In the genomic region with DNA sequence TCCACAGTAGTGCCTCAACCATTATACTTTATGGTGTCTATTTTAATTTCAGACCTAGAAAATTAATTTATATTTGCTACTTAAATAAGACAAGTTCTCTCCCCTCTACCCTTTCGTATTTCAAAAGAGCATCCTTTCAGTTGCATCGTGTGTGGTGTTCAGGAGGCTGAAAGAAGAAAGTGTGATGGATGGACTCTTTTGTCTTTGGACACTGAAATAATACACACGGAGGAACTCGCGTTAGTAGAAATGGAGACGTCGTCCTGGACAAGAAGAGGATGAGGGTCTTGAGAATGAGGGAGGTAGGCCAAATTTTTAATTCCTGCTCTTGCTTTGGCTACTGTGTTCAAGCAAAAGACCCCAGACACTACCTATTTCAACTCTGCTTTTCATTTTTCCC, we compare ENCODE assay signal across 8 cellular contexts.
DNase-seq lines count a peak whose midpoint lies in the region; ATAC-seq and TF ChIP-seq lines count a peak whose summit lies in the region.

No MANE protein-coding gene starts in this region.

- H3K36me3 ChIP-seq in ACC112 (ENCODE audit: insufficient read depth, low read length) (no peaks in the 10 kb centered on the region), HEK293 (ENCODE audit: control insufficient read depth in 2 of 2, insufficient read depth in 1 of 2, low read length in 2 of 2) (no peaks in the 10 kb centered on the region), brain microvascular endothelial cell (replicated peaks) (no peaks in the 10 kb centered on the region), mucosa of stomach (ENCODE audit: control insufficient read depth, insufficient read depth, low read length) (no peaks in the 10 kb centered on the region)

- H3K27ac ChIP-seq in ACC112 (ENCODE audit: low read depth, low read length) (no peak overlapping the region), HEK293 (ENCODE audit: extremely low read depth, low read depth, low read length) (no peak overlapping the region; the same call in 1 of the 2 replicates), brain microvascular endothelial cell (no peak overlapping the region)

- H2AFZ ChIP-seq in ACC112 (ENCODE audit: low read length, unreplicated experiment): peak overlapping the region; percentile 92

- POLR2A ChIA-PET in HEK293 (lab: Yijun Ruan, JAX): interaction anchor here (1.0 to 1.8 kb wide), 4 partner anchors 10 to 82 kb away, joined by 3 to 7 read pairs (median 4); a partner anchor contains a TSS

- TF ChIP-seq CTCF in HEK293 (tag by site-specific recombination; IDR thresholded peaks at IDR 0.05) (no peak), brain microvascular endothelial cell (IDR thresholded peaks at IDR 0.05; ENCODE audit: low read depth, low read length, missing control alignments) (no peak)

- H3K9ac ChIP-seq in mucosa of stomach (ENCODE audit: low read length): peak overlapping the region; percentile 90

- H3K4me3 ChIP-seq in ACC112 (ENCODE audit: low read depth, low read length) (peak overlapping the region; percentile 96), HEK293 (ENCODE audit: low read depth, low read length) (peak overlapping the region; percentile 85), brain microvascular endothelial cell (ENCODE audit: low read depth, low read length) (peak overlapping the region; percentile 89), mucosa of stomach (ENCODE audit: low read length) (peak overlapping the region; percentile 77)

- no peaks in the 10 kb centered on the region for H3K27me3 ChIP-seq in ACC112 (ENCODE audit: insufficient read depth, low read length)
- H3K27me3 ChIP-seq in brain microvascular endothelial cell (replicated peaks): no peaks in the 10 kb centered on the region
- H3K27me3 ChIP-seq in mucosa of stomach (ENCODE audit: control insufficient read depth, insufficient read depth, low read length): no peaks in the 10 kb centered on the region

- no peak for ATAC-seq in HG02973 (IDR thresholded peaks at IDR 0.05; ENCODE audit: unreplicated experiment)

- in situ Hi-C loops in brain microvascular endothelial cell (cut with HindIII; ENCODE audit: low pct_ligation_motif_present, low sequenced_read_pairs): no loop called here

- H3K9me3 ChIP-seq in HEK293 (ENCODE audit: control insufficient read depth, insufficient read depth, low read depth, low read length) (no peaks in the 10 kb centered on the region), mucosa of stomach (ENCODE audit: control insufficient read depth, low read length) (no peaks in the 10 kb centered on the region)

- H3K79me2 ChIP-seq in ACC112 (ENCODE audit: control insufficient read depth, insufficient read depth, low read length, unreplicated experiment): peaks cover 31% of the 10 kb centered on the region

- H3K4me1 ChIP-seq in ACC112 (ENCODE audit: control insufficient read depth, insufficient read depth, low read length, unreplicated experiment) (peaks cover 22% of the 10 kb centered on the region), HEK293 (ENCODE audit: control insufficient read depth, insufficient read depth, low read length) (peaks cover 23% of the 10 kb centered on the region), mucosa of stomach (ENCODE audit: control insufficient read depth, insufficient read depth, low read length) (peaks cover 10% of the 10 kb centered on the region)

- CTCF ChIA-PET in HEK293 (lab: Yijun Ruan, JAX): interaction anchor here (0.7 to 1.3 kb wide), 2 partner anchors 15 to 74 kb away, joined by 3 to 4 read pairs; no protein-coding TSS in a partner anchor

- DNase-seq in brain microvascular endothelial cell: no peak
- no peak for DNase-seq in NCI-H526 treated with DMSO at 0.1 percent for 48 hours (lab: John Stamatoyannopoulos, UW)
- no peak for DNase-seq in HPDE6-E6E7 (ENCODE audit: extremely low spot score)
- no peak for DNase-seq in T1000 (lab: John Stamatoyannopoulos, UW)

TF ChIP-seq in HEK293, 187 proteins besides CTCF, POLR2A, EP300 and RAD21:
- TF ChIP-seq ZFP69B (tag by site-specific recombination; IDR thresholded peaks at IDR 0.05) (no peak), WT1 (tag by site-specific recombination; IDR thresholded peaks at IDR 0.05) (no peak), ZNF423 (tag by site-specific recombination; IDR thresholded peaks at IDR 0.05) (no peak), SCRT2 (tag by site-specific recombination; IDR thresholded peaks at IDR 0.05) (no peak), ZNF830 (tag by site-specific recombination; IDR thresholded peaks at IDR 0.05; ENCODE audit: low read depth) (no peak), ZBTB17 (tag by site-specific recombination; IDR thresholded peaks at IDR 0.05) (no peak), ZNF664 (tag by site-specific recombination; IDR thresholded peaks at IDR 0.05) (no peak), ZNF350 (tag by site-specific recombination; IDR thresholded peaks at IDR 0.05) (no peak), TCF7L2 (IDR thresholded peaks at IDR 0.05; ENCODE audit: borderline replicate concordance, low read depth, low read length) (no peak), ZNF302 (tag by site-specific recombination; IDR thresholded peaks at IDR 0.05; ENCODE audit: low read depth) (no peak), ZNF223 (tag by site-specific recombination; IDR thresholded peaks at IDR 0.05) (no peak), ZFP41 (tag by site-specific recombination; IDR thresholded peaks at IDR 0.05; ENCODE audit: borderline replicate concordance) (no peak), ZNF214 (tag by site-specific recombination; IDR thresholded peaks at IDR 0.05; ENCODE audit: borderline replicate concordance) (no peak), ZNF548 (tag by site-specific recombination; IDR thresholded peaks at IDR 0.05) (no peak), GLI2 (tag by site-specific recombination; IDR thresholded peaks at IDR 0.05; ENCODE audit: borderline replicate concordance, low read depth) (no peak), ZNF404 (tag by site-specific recombination; IDR thresholded peaks at IDR 0.05) (no peak), SP7 (tag by site-specific recombination; IDR thresholded peaks at IDR 0.05) (no peak)
- TF ChIP-seq, protein P1, sequence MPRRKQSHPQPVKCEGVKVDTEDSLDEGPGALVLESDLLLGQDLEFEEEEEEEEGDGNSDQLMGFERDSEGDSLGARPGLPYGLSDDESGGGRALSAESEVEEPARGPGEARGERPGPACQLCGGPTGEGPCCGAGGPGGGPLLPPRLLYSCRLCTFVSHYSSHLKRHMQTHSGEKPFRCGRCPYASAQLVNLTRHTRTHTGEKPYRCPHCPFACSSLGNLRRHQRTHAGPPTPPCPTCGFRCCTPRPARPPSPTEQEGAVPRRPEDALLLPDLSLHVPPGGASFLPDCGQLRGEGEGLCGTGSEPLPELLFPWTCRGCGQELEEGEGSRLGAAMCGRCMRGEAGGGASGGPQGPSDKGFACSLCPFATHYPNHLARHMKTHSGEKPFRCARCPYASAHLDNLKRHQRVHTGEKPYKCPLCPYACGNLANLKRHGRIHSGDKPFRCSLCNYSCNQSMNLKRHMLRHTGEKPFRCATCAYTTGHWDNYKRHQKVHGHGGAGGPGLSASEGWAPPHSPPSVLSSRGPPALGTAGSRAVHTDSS (tag by site-specific recombination; IDR thresholded peaks at IDR 0.05): no peak
- TF ChIP-seq, protein P2, sequence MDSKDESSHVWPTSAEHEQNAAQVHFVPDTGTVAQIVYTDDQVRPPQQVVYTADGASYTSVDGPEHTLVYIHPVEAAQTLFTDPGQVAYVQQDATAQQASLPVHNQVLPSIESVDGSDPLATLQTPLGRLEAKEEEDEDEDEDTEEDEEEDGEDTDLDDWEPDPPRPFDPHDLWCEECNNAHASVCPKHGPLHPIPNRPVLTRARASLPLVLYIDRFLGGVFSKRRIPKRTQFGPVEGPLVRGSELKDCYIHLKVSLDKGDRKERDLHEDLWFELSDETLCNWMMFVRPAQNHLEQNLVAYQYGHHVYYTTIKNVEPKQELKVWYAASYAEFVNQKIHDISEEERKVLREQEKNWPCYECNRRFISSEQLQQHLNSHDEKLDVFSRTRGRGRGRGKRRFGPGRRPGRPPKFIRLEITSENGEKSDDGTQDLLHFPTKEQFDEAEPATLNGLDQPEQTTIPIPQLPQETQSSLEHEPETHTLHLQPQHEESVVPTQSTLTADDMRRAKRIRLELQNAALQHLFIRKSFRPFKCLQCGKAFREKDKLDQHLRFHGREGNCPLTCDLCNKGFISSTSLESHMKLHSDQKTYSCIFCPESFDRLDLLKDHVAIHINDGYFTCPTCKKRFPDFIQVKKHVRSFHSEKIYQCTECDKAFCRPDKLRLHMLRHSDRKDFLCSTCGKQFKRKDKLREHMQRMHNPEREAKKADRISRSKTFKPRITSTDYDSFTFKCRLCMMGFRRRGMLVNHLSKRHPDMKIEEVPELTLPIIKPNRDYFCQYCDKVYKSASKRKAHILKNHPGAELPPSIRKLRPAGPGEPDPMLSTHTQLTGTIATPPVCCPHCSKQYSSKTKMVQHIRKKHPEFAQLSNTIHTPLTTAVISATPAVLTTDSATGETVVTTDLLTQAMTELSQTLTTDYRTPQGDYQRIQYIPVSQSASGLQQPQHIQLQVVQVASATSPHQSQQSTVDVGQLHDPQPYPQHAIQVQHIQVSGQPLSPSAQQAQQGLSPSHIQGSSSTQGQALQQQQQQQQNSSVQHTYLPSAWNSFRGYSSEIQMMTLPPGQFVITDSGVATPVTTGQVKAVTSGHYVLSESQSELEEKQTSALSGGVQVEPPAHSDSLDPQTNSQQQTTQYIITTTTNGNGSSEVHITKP (tag by site-specific recombination; IDR thresholded peaks at IDR 0.05): no peak
- TF ChIP-seq, protein P3, sequence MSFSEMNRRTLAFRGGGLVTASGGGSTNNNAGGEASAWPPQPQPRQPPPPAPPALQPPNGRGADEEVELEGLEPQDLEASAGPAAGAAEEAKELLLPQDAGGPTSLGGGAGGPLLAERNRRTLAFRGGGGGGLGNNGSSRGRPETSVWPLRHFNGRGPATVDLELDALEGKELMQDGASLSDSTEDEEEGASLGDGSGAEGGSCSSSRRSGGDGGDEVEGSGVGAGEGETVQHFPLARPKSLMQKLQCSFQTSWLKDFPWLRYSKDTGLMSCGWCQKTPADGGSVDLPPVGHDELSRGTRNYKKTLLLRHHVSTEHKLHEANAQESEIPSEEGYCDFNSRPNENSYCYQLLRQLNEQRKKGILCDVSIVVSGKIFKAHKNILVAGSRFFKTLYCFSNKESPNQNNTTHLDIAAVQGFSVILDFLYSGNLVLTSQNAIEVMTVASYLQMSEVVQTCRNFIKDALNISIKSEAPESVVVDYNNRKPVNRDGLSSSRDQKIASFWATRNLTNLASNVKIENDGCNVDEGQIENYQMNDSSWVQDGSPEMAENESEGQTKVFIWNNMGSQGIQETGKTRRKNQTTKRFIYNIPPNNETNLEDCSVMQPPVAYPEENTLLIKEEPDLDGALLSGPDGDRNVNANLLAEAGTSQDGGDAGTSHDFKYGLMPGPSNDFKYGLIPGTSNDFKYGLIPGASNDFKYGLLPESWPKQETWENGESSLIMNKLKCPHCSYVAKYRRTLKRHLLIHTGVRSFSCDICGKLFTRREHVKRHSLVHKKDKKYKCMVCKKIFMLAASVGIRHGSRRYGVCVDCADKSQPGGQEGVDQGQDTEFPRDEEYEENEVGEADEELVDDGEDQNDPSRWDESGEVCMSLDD (tag by site-specific recombination; IDR thresholded peaks at IDR 0.05): no peak
